35 cellular contexts compared by ENCODE assay signal in the genomic region with DNA sequence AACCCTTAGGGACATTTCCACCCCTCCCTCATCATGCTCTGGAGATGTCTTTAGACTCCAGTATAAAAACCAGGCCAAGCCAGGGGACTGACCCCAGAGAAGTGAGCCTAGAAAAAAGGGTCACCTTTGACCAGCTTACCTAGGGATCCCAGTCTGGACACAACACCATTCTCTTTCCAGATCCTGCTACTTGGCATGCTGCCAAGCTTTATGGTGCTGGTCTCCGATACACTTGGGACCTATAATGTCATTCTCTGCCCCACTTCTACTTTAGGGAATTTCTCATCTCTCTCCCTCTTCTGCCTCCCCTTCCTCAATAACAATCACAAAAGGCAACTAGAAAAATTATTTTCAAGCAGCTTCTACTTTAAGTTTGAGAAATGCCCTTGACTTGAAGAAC.
"Had no signal": no experiment of that assay in that cellular context is flagged by ENCODE, and none has a peak within 500 bp of the region (broad histone marks: within the 10 kb centered on the region; RNA-seq: fewer than 3 reads in every experiment).

No MANE protein-coding gene starts in this region.

- H3K4me3 Mint-ChIP-seq: activated B cell treated with CpG ODN at 0.5 μM for 24 hours; activated CD4-positive, alpha-beta memory T cell treated with anti-CD3 and anti-CD28 coated beads for 36 hours; activated CD4-positive, alpha-beta T cell treated with anti-CD3 and anti-CD28 coated beads, Interleukin-2, amount 10 ng/mL, durations not matched to agents 24 days and 14 days; activated CD8-positive, alpha-beta T cell treated with anti-CD3 and anti-CD28 coated beads for 36 hours; activated naive CD4-positive, alpha-beta T cell treated with anti-CD3 and anti-CD28 coated beads for 36 hours; activated naive CD8-positive, alpha-beta T cell treated with anti-CD3 and anti-CD28 coated beads for 36 hours; activated T-cell treated with anti-CD3 and anti-CD28 coated beads, Interleukin-2, amount 50 U/mL, for 4 hours; activated T-cell treated with anti-CD3 and anti-CD28 coated beads, Interleukin-2, amount 50 U/mL, for 72 hours; activated T-helper 1 cell treated with anti-CD3 and anti-CD28 coated beads, Interleukin-12 subunit alpha, Interleukin-12 subunit beta, Interleukin-2, Interleukin-4 antibody, amounts not matched to agents 30 ng/mL and 10 ng/mL and 1 ng/mL, durations not matched to agents 14 hours and 24 hours and 36 hours; activated T-helper 17 cell treated with anti-CD3 and anti-CD28 coated beads, Interleukin-2, amount 50 U/mL, for 72 hours; T-helper 2 cell treated with Interferon-gamma antibody and Interleukin-4, amounts not matched to agents 5 μg/mL and 100 μg/mL, for 36 hours had no signal

- FAIRE-seq: astrocyte, TTC549 had no signal

- H3K4me3 ChIP-seq: adrenal gland, body of pancreas, breast epithelium had no signal

- H3K4me1 ChIP-seq: adrenal gland, body of pancreas, breast epithelium had no signal

- H3K27me3 Mint-ChIP-seq: activated B cell treated with CpG ODN at 0.5 μM for 24 hours; activated CD4-positive, alpha-beta memory T cell treated with anti-CD3 and anti-CD28 coated beads for 36 hours; activated CD4-positive, alpha-beta T cell treated with anti-CD3 and anti-CD28 coated beads, Interleukin-2, amount 10 ng/mL, durations not matched to agents 24 days and 14 days; activated CD8-positive, alpha-beta T cell treated with anti-CD3 and anti-CD28 coated beads for 36 hours; activated naive CD8-positive, alpha-beta T cell treated with anti-CD3 and anti-CD28 coated beads for 36 hours; activated T-helper 17 cell treated with anti-CD3 and anti-CD28 coated beads, Interleukin-2, amount 50 U/mL, for 72 hours had no signal

- DNase-seq: activated B cell treated with CpG ODN at 0.5 μM for 24 hours; activated CD4-positive, alpha-beta memory T cell treated with anti-CD3 and anti-CD28 coated beads for 36 hours; activated CD4-positive, alpha-beta T cell treated with anti-CD3 and anti-CD28 coated beads for 4 hours; activated CD4-positive, alpha-beta T cell treated with anti-CD3 and anti-CD28 coated beads, Interleukin-2, amount 10 ng/mL, durations not matched to agents 24 days and 14 days; activated CD4-positive, alpha-beta T cell treated with anti-CD3 and anti-CD28 coated beads, Interleukin-2, amount 50 U/mL, for 1 hour; activated CD4-positive, alpha-beta T cell treated with anti-CD3 and anti-CD28 coated beads, Interleukin-2, amount 50 U/mL, for 4 hours; activated CD4-positive, CD25-positive, alpha-beta regulatory T cell treated with anti-CD3 and anti-CD28 coated beads, Interleukin-2, amount 50 U/mL, for 72 hours; activated CD8-positive, alpha-beta memory T cell treated with anti-CD3 and anti-CD28 coated beads, Interleukin-2, amount 50 U/mL, for 4 hours; activated CD8-positive, alpha-beta T cell treated with anti-CD3 and anti-CD28 coated beads for 36 hours; activated effector memory CD4-positive, alpha-beta T cell treated with anti-CD3 and anti-CD28 coated beads, Interleukin-2, amount 50 U/mL, for 16 hours; activated gamma-delta T cell treated with Interleukin-2 at 50 U/mL for 16 hours; activated naive CD4-positive, alpha-beta T cell; activated naive CD4-positive, alpha-beta T cell treated with anti-CD3 and anti-CD28 coated beads for 36 hours; activated naive CD4-positive, alpha-beta T cell treated with anti-CD3 and anti-CD28 coated beads, Interleukin-2, amount 50 U/mL, for 16 hours; activated naive CD8-positive, alpha-beta T cell treated with anti-CD3 and anti-CD28 coated beads for 36 hours; activated T-cell treated with anti-CD3 and anti-CD28 coated beads for 4 hours; activated T-cell treated with anti-CD3 and anti-CD28 coated beads, Interleukin-2, amount 50 U/mL, for 1 hour; activated T-cell treated with anti-CD3 and anti-CD28 coated beads, Interleukin-2, amount 50 U/mL, for 4 hours; activated T-cell treated with anti-CD3 and anti-CD28 coated beads, Interleukin-2, amount 50 U/mL, for 72 hours; adrenal gland; amniotic stem cell; aorta; body of pancreas; brain microvascular endothelial cell; central memory CD4-positive, alpha-beta T cell; T-helper 2 cell; T-helper 9 cell had no signal

- H3K9me3 Mint-ChIP-seq: activated B cell treated with CpG ODN at 0.5 μM for 24 hours; activated CD4-positive, alpha-beta memory T cell treated with anti-CD3 and anti-CD28 coated beads for 36 hours; activated CD4-positive, alpha-beta T cell treated with anti-CD3 and anti-CD28 coated beads, Interleukin-2, amount 10 ng/mL, durations not matched to agents 24 days and 14 days; activated CD8-positive, alpha-beta T cell treated with anti-CD3 and anti-CD28 coated beads for 36 hours; activated naive CD4-positive, alpha-beta T cell treated with anti-CD3 and anti-CD28 coated beads for 36 hours; activated naive CD8-positive, alpha-beta T cell treated with anti-CD3 and anti-CD28 coated beads for 36 hours; activated T-cell treated with anti-CD3 and anti-CD28 coated beads, Interleukin-2, amount 50 U/mL, for 4 hours; activated T-helper 1 cell treated with anti-CD3 and anti-CD28 coated beads, Interleukin-12 subunit alpha, Interleukin-12 subunit beta, Interleukin-2, Interleukin-4 antibody, amounts not matched to agents 30 ng/mL and 10 ng/mL and 1 ng/mL, durations not matched to agents 14 hours and 24 hours and 36 hours; activated T-helper 17 cell treated with anti-CD3 and anti-CD28 coated beads, Interleukin-2, amount 50 U/mL, for 72 hours; T-helper 2 cell treated with Interferon-gamma antibody and Interleukin-4, amounts not matched to agents 5 μg/mL and 100 μg/mL, for 36 hours had no signal

- H3K4me1 Mint-ChIP-seq: activated B cell treated with CpG ODN at 0.5 μM for 24 hours; activated CD4-positive, alpha-beta T cell treated with anti-CD3 and anti-CD28 coated beads, Interleukin-2, amount 10 ng/mL, durations not matched to agents 24 days and 14 days; activated naive CD8-positive, alpha-beta T cell treated with anti-CD3 and anti-CD28 coated beads for 36 hours; activated T-helper 17 cell treated with anti-CD3 and anti-CD28 coated beads, Interleukin-2, amount 50 U/mL, for 72 hours had no signal

- ATAC-seq: activated CD8-positive, alpha-beta T cell treated with anti-CD3 and anti-CD28 coated beads for 36 hours; activated T-cell treated with anti-CD3 and anti-CD28 coated beads, Interleukin-2, amount 50 U/mL, for 4 hours; activated T-cell treated with anti-CD3 and anti-CD28 coated beads, Interleukin-2, amount 50 U/mL, for 72 hours; activated T-helper 17 cell treated with anti-CD3 and anti-CD28 coated beads, Interleukin-2, amount 50 U/mL, for 72 hours; body of pancreas had no signal

- H3K27ac Mint-ChIP-seq: activated B cell treated with CpG ODN at 0.5 μM for 24 hours; activated CD4-positive, alpha-beta memory T cell treated with anti-CD3 and anti-CD28 coated beads for 36 hours; activated CD4-positive, alpha-beta T cell treated with anti-CD3 and anti-CD28 coated beads, Interleukin-2, amount 10 ng/mL, durations not matched to agents 24 days and 14 days; activated CD8-positive, alpha-beta T cell treated with anti-CD3 and anti-CD28 coated beads for 36 hours; activated naive CD4-positive, alpha-beta T cell treated with anti-CD3 and anti-CD28 coated beads for 36 hours; activated naive CD4-positive, alpha-beta T cell treated with anti-CD3 and anti-CD28 coated beads, Interleukin-2, amount 50 U/mL, for 72 hours; activated naive CD8-positive, alpha-beta T cell treated with anti-CD3 and anti-CD28 coated beads for 36 hours; activated T-cell treated with anti-CD3 and anti-CD28 coated beads, Interleukin-2, amount 50 U/mL, for 72 hours; activated T-helper 1 cell treated with anti-CD3 and anti-CD28 coated beads, Interleukin-12 subunit alpha, Interleukin-12 subunit beta, Interleukin-2, Interleukin-4 antibody, amounts not matched to agents 30 ng/mL and 10 ng/mL and 1 ng/mL, durations not matched to agents 14 hours and 24 hours and 36 hours; activated T-helper 17 cell treated with anti-CD3 and anti-CD28 coated beads, Interleukin-2, amount 50 U/mL, for 72 hours; T-helper 2 cell treated with Interferon-gamma antibody and Interleukin-4, amounts not matched to agents 5 μg/mL and 100 μg/mL, for 36 hours had no signal

- H3K9me3 ChIP-seq: adrenal gland, body of pancreas, breast epithelium had no signal

- H3K27ac ChIP-seq: adrenal gland, body of pancreas, brain microvascular endothelial cell, breast epithelium, VCaP had no signal

- H3K36me3 ChIP-seq: adrenal gland, brain microvascular endothelial cell, breast epithelium had no signal

- H3K27me3 ChIP-seq: adrenal gland, body of pancreas, brain microvascular endothelial cell, breast epithelium had no signal
